ENCODE assay signal across 1 cellular context in the genomic region with DNA sequence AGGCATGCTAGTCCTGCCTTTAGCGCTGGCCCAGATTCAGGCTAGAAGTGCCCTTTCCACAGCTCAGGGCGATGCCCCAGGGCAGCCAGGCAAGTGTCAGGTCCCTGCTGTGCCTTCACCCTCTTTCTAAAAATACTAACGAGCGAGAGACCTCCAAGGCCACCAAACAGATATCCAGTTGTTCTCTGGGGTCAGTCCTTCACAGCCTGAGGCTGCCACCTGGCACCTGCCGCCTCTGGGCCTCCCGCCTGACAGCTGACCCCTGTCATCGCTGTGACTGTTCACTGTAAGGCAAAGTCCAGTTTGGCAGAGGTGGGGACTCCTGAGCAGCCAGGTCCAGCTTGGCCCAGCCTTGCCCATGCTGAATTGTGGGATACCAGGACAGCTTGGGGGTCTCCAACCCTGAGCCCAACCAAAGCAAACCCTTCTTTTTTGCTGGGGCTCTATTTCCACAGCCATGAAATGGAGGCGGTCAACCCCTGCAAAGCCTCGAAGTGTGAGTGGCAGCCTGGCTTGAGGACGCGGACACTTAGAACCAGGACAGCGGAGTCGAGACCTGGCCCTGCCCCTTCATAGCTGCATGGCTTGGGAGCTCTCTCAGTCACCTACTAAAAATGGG.
TF ChIP-seq lines count a peak whose summit lies in the region.

No MANE protein-coding gene starts in this region.

TF ChIP-seq in HepG2, 621 proteins besides CTCF, POLR2A, EP300 and RAD21 (continued from another document and continues in another):
- TF ChIP-seq, protein P1, sequence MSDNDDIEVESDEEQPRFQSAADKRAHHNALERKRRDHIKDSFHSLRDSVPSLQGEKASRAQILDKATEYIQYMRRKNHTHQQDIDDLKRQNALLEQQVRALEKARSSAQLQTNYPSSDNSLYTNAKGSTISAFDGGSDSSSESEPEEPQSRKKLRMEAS (IDR thresholded peaks at IDR 0.05): peak; percentile 92
- TF ChIP-seq ZNF766 (CRISPR knock-in tag; IDR thresholded peaks at IDR 0.05; ENCODE audit: borderline replicate concordance) (no peak), ZNF331 (CRISPR knock-in tag; IDR thresholded peaks at IDR 0.05) (peak; percentile 85; the same call in 1 of the 2 replicates), NFKB2 (CRISPR knock-in tag; IDR thresholded peaks at IDR 0.05; ENCODE audit: borderline replicate concordance) (peak; percentile 91), TP53 (CRISPR knock-in tag; conservative IDR thresholded peaks at IDR 0.05) (no peak), SMYD3 (CRISPR knock-in tag; IDR thresholded peaks at IDR 0.05) (0 out of 2 replicates have a peak, but pooled peaks have one; percentile 63), MED8 (CRISPR knock-in tag; IDR thresholded peaks at IDR 0.05; ENCODE audit: insufficient replicate concordance) (peak; percentile 60), ZNF75D (CRISPR knock-in tag; IDR thresholded peaks at IDR 0.05; ENCODE audit: borderline replicate concordance) (no peak), ZFAT (CRISPR knock-in tag; conservative IDR thresholded peaks at IDR 0.05) (no peak), AHR (CRISPR knock-in tag; IDR thresholded peaks at IDR 0.05) (no peak), MAFK (conservative IDR thresholded peaks at IDR 0.05 in 1 of 2, IDR thresholded peaks at IDR 0.05 in 1 of 2; ENCODE audit: low read length in 2 of 2) (no peak), ARNTL (CRISPR knock-in tag; IDR thresholded peaks at IDR 0.05) (peak; percentile 87), TRIM22 (IDR thresholded peaks at IDR 0.05) (no peak), PHF5A (CRISPR knock-in tag; IDR thresholded peaks at IDR 0.05; ENCODE audit: low read depth, unreplicated experiment) (no peak), ZNF101 (CRISPR knock-in tag; IDR thresholded peaks at IDR 0.05; ENCODE audit: borderline replicate concordance, low read depth) (no peak), NR2C2 (CRISPR knock-in tag; IDR thresholded peaks at IDR 0.05; ENCODE audit: borderline replicate concordance) (peak; percentile 68; the same call in 1 of the 2 replicates), ZNF652 (CRISPR knock-in tag; IDR thresholded peaks at IDR 0.05; ENCODE audit: borderline replicate concordance, low read depth) (no peak), MAZ (IDR thresholded peaks at IDR 0.05; ENCODE audit: borderline replicate concordance, low read depth, low read length) (no peak), MAZ (CRISPR knock-in tag; IDR thresholded peaks at IDR 0.05; ENCODE audit: low read depth) (peak; percentile 54; the same call in 1 of the 2 replicates), ZNF557 (CRISPR knock-in tag; IDR thresholded peaks at IDR 0.05) (no peak), CREB1 (IDR thresholded peaks at IDR 0.05) (no peak), CREB1 (CRISPR knock-in tag; IDR thresholded peaks at IDR 0.05) (no peak), NFKBIZ (CRISPR knock-in tag; IDR thresholded peaks at IDR 0.05) (no peak; the same call in 1 of the 2 replicates), ZNF460 (CRISPR knock-in tag; IDR thresholded peaks at IDR 0.05; ENCODE audit: borderline replicate concordance) (no peak; the same call in 1 of the 2 replicates), ELF1 (CRISPR knock-in tag; IDR thresholded peaks at IDR 0.05) (no peak), FLYWCH1 (CRISPR knock-in tag; IDR thresholded peaks at IDR 0.05) (peak; percentile 32; the same call in 1 of the 2 replicates), ELF4 (CRISPR knock-in tag; IDR thresholded peaks at IDR 0.05; ENCODE audit: borderline replicate concordance) (no peak), KMT2A (CRISPR knock-in tag; IDR thresholded peaks at IDR 0.05) (0 out of 2 replicates have a peak, but pooled peaks have one; percentile 39)
- TF ChIP-seq, protein P2, sequence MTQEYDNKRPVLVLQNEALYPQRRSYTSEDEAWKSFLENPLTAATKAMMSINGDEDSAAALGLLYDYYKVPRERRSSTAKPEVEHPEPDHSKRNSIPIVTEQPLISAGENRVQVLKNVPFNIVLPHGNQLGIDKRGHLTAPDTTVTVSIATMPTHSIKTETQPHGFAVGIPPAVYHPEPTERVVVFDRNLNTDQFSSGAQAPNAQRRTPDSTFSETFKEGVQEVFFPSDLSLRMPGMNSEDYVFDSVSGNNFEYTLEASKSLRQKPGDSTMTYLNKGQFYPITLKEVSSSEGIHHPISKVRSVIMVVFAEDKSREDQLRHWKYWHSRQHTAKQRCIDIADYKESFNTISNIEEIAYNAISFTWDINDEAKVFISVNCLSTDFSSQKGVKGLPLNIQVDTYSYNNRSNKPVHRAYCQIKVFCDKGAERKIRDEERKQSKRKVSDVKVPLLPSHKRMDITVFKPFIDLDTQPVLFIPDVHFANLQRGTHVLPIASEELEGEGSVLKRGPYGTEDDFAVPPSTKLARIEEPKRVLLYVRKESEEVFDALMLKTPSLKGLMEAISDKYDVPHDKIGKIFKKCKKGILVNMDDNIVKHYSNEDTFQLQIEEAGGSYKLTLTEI (CRISPR knock-in tag; conservative IDR thresholded peaks at IDR 0.05): no peak
- TF ChIP-seq, protein P3, sequence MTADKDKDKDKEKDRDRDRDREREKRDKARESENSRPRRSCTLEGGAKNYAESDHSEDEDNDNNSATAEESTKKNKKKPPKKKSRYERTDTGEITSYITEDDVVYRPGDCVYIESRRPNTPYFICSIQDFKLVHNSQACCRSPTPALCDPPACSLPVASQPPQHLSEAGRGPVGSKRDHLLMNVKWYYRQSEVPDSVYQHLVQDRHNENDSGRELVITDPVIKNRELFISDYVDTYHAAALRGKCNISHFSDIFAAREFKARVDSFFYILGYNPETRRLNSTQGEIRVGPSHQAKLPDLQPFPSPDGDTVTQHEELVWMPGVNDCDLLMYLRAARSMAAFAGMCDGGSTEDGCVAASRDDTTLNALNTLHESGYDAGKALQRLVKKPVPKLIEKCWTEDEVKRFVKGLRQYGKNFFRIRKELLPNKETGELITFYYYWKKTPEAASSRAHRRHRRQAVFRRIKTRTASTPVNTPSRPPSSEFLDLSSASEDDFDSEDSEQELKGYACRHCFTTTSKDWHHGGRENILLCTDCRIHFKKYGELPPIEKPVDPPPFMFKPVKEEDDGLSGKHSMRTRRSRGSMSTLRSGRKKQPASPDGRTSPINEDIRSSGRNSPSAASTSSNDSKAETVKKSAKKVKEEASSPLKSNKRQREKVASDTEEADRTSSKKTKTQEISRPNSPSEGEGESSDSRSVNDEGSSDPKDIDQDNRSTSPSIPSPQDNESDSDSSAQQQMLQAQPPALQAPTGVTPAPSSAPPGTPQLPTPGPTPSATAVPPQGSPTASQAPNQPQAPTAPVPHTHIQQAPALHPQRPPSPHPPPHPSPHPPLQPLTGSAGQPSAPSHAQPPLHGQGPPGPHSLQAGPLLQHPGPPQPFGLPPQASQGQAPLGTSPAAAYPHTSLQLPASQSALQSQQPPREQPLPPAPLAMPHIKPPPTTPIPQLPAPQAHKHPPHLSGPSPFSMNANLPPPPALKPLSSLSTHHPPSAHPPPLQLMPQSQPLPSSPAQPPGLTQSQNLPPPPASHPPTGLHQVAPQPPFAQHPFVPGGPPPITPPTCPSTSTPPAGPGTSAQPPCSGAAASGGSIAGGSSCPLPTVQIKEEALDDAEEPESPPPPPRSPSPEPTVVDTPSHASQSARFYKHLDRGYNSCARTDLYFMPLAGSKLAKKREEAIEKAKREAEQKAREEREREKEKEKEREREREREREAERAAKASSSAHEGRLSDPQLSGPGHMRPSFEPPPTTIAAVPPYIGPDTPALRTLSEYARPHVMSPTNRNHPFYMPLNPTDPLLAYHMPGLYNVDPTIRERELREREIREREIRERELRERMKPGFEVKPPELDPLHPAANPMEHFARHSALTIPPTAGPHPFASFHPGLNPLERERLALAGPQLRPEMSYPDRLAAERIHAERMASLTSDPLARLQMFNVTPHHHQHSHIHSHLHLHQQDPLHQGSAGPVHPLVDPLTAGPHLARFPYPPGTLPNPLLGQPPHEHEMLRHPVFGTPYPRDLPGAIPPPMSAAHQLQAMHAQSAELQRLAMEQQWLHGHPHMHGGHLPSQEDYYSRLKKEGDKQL (CRISPR knock-in tag; IDR thresholded peaks at IDR 0.05; ENCODE audit: low read depth): peak; percentile 72; the same call in 1 of the 2 replicates
- TF ChIP-seq, protein P4, sequence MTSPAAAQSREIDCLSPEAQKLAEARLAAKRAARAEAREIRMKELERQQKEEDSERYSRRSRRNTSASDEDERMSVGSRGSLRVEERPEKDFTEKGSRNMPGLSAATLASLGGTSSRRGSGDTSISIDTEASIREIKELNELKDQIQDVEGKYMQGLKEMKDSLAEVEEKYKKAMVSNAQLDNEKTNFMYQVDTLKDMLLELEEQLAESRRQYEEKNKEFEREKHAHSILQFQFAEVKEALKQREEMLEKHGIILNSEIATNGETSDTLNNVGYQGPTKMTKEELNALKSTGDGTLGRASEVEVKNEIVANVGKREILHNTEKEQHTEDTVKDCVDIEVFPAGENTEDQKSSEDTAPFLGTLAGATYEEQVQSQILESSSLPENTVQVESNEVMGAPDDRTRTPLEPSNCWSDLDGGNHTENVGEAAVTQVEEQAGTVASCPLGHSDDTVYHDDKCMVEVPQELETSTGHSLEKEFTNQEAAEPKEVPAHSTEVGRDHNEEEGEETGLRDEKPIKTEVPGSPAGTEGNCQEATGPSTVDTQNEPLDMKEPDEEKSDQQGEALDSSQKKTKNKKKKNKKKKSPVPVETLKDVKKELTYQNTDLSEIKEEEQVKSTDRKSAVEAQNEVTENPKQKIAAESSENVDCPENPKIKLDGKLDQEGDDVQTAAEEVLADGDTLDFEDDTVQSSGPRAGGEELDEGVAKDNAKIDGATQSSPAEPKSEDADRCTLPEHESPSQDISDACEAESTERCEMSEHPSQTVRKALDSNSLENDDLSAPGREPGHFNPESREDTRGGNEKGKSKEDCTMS (CRISPR knock-in tag; conservative IDR thresholded peaks at IDR 0.05): no peak
- TF ChIP-seq, protein P5, sequence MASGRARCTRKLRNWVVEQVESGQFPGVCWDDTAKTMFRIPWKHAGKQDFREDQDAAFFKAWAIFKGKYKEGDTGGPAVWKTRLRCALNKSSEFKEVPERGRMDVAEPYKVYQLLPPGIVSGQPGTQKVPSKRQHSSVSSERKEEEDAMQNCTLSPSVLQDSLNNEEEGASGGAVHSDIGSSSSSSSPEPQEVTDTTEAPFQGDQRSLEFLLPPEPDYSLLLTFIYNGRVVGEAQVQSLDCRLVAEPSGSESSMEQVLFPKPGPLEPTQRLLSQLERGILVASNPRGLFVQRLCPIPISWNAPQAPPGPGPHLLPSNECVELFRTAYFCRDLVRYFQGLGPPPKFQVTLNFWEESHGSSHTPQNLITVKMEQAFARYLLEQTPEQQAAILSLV (CRISPR knock-in tag; IDR thresholded peaks at IDR 0.05; ENCODE audit: borderline replicate concordance): peak; percentile 86
- TF ChIP-seq, protein P6, sequence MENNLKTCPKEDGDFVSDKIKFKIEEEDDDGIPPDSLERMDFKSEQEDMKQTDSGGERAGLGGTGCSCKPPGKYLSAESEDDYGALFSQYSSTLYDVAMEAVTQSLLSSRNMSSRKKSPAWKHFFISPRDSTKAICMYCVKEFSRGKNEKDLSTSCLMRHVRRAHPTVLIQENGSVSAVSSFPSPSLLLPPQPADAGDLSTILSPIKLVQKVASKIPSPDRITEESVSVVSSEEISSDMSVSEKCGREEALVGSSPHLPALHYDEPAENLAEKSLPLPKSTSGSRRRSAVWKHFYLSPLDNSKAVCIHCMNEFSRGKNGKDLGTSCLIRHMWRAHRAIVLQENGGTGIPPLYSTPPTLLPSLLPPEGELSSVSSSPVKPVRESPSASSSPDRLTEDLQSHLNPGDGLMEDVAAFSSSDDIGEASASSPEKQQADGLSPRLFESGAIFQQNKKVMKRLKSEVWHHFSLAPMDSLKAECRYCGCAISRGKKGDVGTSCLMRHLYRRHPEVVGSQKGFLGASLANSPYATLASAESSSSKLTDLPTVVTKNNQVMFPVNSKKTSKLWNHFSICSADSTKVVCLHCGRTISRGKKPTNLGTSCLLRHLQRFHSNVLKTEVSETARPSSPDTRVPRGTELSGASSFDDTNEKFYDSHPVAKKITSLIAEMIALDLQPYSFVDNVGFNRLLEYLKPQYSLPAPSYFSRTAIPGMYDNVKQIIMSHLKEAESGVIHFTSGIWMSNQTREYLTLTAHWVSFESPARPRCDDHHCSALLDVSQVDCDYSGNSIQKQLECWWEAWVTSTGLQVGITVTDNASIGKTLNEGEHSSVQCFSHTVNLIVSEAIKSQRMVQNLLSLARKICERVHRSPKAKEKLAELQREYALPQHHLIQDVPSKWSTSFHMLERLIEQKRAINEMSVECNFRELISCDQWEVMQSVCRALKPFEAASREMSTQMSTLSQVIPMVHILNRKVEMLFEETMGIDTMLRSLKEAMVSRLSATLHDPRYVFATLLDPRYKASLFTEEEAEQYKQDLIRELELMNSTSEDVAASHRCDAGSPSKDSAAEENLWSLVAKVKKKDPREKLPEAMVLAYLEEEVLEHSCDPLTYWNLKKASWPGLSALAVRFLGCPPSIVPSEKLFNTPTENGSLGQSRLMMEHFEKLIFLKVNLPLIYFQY (CRISPR knock-in tag; IDR thresholded peaks at IDR 0.05; ENCODE audit: borderline replicate concordance): peak; percentile 78; the same call in 1 of the 2 replicates
- TF ChIP-seq, protein P7, sequence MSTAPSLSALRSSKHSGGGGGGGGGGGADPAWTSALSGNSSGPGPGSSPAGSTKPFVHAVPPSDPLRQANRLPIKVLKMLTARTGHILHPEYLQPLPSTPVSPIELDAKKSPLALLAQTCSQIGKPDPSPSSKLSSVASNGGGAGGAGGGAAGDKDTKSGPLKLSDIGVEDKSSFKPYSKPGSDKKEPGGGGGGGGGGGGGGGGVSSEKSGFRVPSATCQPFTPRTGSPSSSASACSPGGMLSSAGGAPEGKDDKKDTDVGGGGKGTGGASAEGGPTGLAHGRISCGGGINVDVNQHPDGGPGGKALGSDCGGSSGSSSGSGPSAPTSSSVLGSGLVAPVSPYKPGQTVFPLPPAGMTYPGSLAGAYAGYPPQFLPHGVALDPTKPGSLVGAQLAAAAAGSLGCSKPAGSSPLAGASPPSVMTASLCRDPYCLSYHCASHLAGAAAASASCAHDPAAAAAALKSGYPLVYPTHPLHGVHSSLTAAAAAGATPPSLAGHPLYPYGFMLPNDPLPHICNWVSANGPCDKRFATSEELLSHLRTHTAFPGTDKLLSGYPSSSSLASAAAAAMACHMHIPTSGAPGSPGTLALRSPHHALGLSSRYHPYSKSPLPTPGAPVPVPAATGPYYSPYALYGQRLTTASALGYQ (CRISPR knock-in tag; IDR thresholded peaks at IDR 0.05): peak; percentile 86; the same call in 1 of the 2 replicates
